ENCODE assay signal across 28 cellular contexts in genomic region chr6:135633573-135633972, GRCh38.
"Had no signal": no experiment of that assay in that cellular context is flagged by ENCODE, and none has a peak within 500 bp of the region (broad histone marks: within the 10 kb centered on the region; RNA-seq: fewer than 3 reads in every experiment).

No MANE protein-coding gene starts in this region.

- H3K9me3 Mint-ChIP-seq: activated naive CD4-positive, alpha-beta T cell treated with anti-CD3 and anti-CD28 coated beads, Interleukin-2, amount 10 ng/mL, durations not matched to agents 7 days and 5 days; memory B cell had no signal

- H3K9me3 ChIP-seq: neutrophil, thoracic aorta had no signal

- H3K27me3 ChIP-seq: brain microvascular endothelial cell, dorsolateral prefrontal cortex, neutrophil had no signal

- H3K4me3 ChIP-seq: coronary artery, skin epidermis, thoracic aorta had no signal

- H3K4me1 Mint-ChIP-seq: activated naive CD4-positive, alpha-beta T cell treated with anti-CD3 and anti-CD28 coated beads, Interleukin-2, amount 10 ng/mL, durations not matched to agents 7 days and 5 days; activated naive CD8-positive, alpha-beta T cell treated with anti-CD3 and anti-CD28 coated beads, Interleukin-2, amount 10 ng/mL, durations not matched to agents 7 days and 5 days; memory B cell had no signal

- H3K4me3 Mint-ChIP-seq: activated naive CD4-positive, alpha-beta T cell treated with anti-CD3 and anti-CD28 coated beads, Interleukin-2, amount 10 ng/mL, durations not matched to agents 7 days and 5 days; activated naive CD8-positive, alpha-beta T cell treated with anti-CD3 and anti-CD28 coated beads, Interleukin-2, amount 10 ng/mL, durations not matched to agents 7 days and 5 days; memory B cell; natural killer cell treated with Interleukin-12 subunit alpha and Interleukin-12 subunit beta and Interleukin-15 and Interleukin-18, amount 100 ng/mL, for 72 hours; stimulated activated effector memory CD8-positive, alpha-beta T cell treated with anti-CD3 and anti-CD28 coated beads, Interleukin-12 subunit alpha, Interleukin-12 subunit beta, amount 100 ng/mL, for 72 hours; stimulated activated naive CD8-positive, alpha-beta T cell treated with anti-CD3 and anti-CD28 coated beads, Interleukin-15, Interleukin-2, amounts not matched to agents 100 ng/mL and 50 ng/mL, for 24 hours had no signal

- H3K27ac ChIP-seq: brain microvascular endothelial cell, coronary artery, dorsolateral prefrontal cortex, neutrophil, skin epidermis, thoracic aorta, VCaP had no signal

- H3K36me3 Mint-ChIP-seq: activated naive CD4-positive, alpha-beta T cell treated with anti-CD3 and anti-CD28 coated beads, Interleukin-2, amount 10 ng/mL, durations not matched to agents 7 days and 5 days; memory B cell; natural killer cell treated with Interleukin-12 subunit alpha and Interleukin-12 subunit beta and Interleukin-15 and Interleukin-18, amount 100 ng/mL, for 72 hours had no signal

- FAIRE-seq: astrocyte, frontal cortex, TTC549, urothelium cell line had no signal

- DNase-seq: activated CD4-positive, alpha-beta T cell treated with anti-CD3 and anti-CD28 coated beads for 4 hours; activated CD4-positive, alpha-beta T cell treated with anti-CD3 and anti-CD28 coated beads, Interleukin-2, amount 50 U/mL, for 4 hours; activated effector memory CD4-positive, alpha-beta T cell treated with anti-CD3 and anti-CD28 coated beads, Interleukin-2, amount 50 U/mL, for 16 hours; activated naive CD4-positive, alpha-beta T cell treated with anti-CD3 and anti-CD28 coated beads, Interleukin-2, amount 10 ng/mL, durations not matched to agents 7 days and 5 days; activated naive CD8-positive, alpha-beta T cell treated with anti-CD3 and anti-CD28 coated beads, Interleukin-2, amount 10 ng/mL, durations not matched to agents 7 days and 5 days; activated T-cell treated with anti-CD3 and anti-CD28 coated beads for 4 hours; amniotic stem cell; brain microvascular endothelial cell; dorsolateral prefrontal cortex; effector memory CD4-positive, alpha-beta T cell; left cardiac atrium; stimulated activated CD4-positive, alpha-beta T cell treated with anti-CD3 and anti-CD28 coated beads, Interleukin-12 subunit alpha, Interleukin-12 subunit beta, amount 100 ng/mL, for 4 hours; stimulated activated CD4-positive, alpha-beta T cell treated with anti-CD3 and anti-CD28 coated beads, Interleukin-4, amount 100 ng/mL, for 1 hour; T-helper 9 cell; trophoblast cell had no signal

- H3K36me3 ChIP-seq: brain microvascular endothelial cell, neutrophil, thoracic aorta had no signal

- H3K27ac Mint-ChIP-seq: activated naive CD4-positive, alpha-beta T cell treated with anti-CD3 and anti-CD28 coated beads, Interleukin-2, amount 10 ng/mL, durations not matched to agents 7 days and 5 days; activated naive CD8-positive, alpha-beta T cell treated with anti-CD3 and anti-CD28 coated beads, Interleukin-2, amount 10 ng/mL, durations not matched to agents 7 days and 5 days; memory B cell; natural killer cell treated with Interleukin-12 subunit alpha and Interleukin-12 subunit beta and Interleukin-15 and Interleukin-18, amount 100 ng/mL, for 72 hours; stimulated activated effector memory CD8-positive, alpha-beta T cell treated with anti-CD3 and anti-CD28 coated beads, Interleukin-12 subunit alpha, Interleukin-12 subunit beta, amount 100 ng/mL, for 72 hours; stimulated activated naive CD8-positive, alpha-beta T cell treated with anti-CD3 and anti-CD28 coated beads, Interleukin-15, Interleukin-2, amounts not matched to agents 100 ng/mL and 50 ng/mL, for 24 hours had no signal
